ENCODE assay signal across 16 cellular contexts in genomic region chr10:79407811-79408795, GRCh38. TPM values are rescaled to one million over a fixed set of nuclear protein-coding genes. Genes with fewer than 3 reads are reported as not detected.
DNase-seq lines count a peak whose midpoint lies in the region; ATAC-seq, FAIRE-seq and TF ChIP-seq lines count a peak whose summit lies in the region.
"Had no signal": no experiment of that assay in that cellular context is flagged by ENCODE, and none has a peak within 500 bp of the region (broad histone marks: within the 10 kb centered on the region; RNA-seq: fewer than 3 reads in every experiment).

No MANE protein-coding gene starts in this region.

- ATAC-seq in left cardiac atrium (peak in 1 of 2 donors; percentile 22), sciatic nerve (peak; percentile 44), T-cell (replicated peaks in 1 of 4) (no peak)

- TF ChIP-seq CTCF in CD14-positive monocyte (IDR thresholded peaks at IDR 0.05): no peak
- no peak for TF ChIP-seq CTCF in RWPE1 (conservative IDR thresholded peaks at IDR 0.05; ENCODE audit: low read depth)

- H3K36me3 Mint-ChIP-seq in CD14-positive monocyte (peaks cover 37 to 54% of the 10 kb centered on the region in 2 donors), T-cell (no peaks in the 10 kb centered on the region)
- H3K36me3 Mint-ChIP-seq: CD4-positive, CD25-positive, alpha-beta regulatory T cell had no signal

- POLR2A ChIA-PET in RWPE1 (lab: Yijun Ruan, JAX; ENCODE audit: low non-redundant PET) (no interaction called here), T-cell (lab: Charles Lee) (no interaction called here)

- intact Hi-C loops in CD14-positive monocyte (cut with micrococcal nuclease): no loop called here
- intact Hi-C loops in left cardiac atrium (cut with DNase I): no loop called here
- intact Hi-C loops in sciatic nerve (cut with DNase I): loop anchor here (5.0 kb wide), 1 partner anchor 34 kb away; no protein-coding TSS in a partner anchor

- H3K9me3 Mint-ChIP-seq in CD14-positive monocyte: peaks cover 0 to 2% (median 0%) of the 10 kb centered on the region in 7 donors
- no peaks in the 10 kb centered on the region for H3K9me3 Mint-ChIP-seq in T-cell
- H3K9me3 Mint-ChIP-seq: CD4-positive, CD25-positive, alpha-beta regulatory T cell; T-helper 2 cell treated with Interferon-gamma antibody and Interleukin-4, amounts not matched to agents 5 μg/mL and 100 μg/mL, for 36 hours had no signal

- no peak for TF ChIP-seq POLR2A in GM12892 (IDR thresholded peaks at IDR 0.05; ENCODE audit: low read depth, low read length)

- H3K4me3 Mint-ChIP-seq in CD14-positive monocyte (no peak overlapping the region), T-cell (no peak overlapping the region)
- H3K4me3 Mint-ChIP-seq: CD4-positive, CD25-positive, alpha-beta regulatory T cell; T-helper 2 cell treated with Interferon-gamma antibody and Interleukin-4, amounts not matched to agents 5 μg/mL and 100 μg/mL, for 36 hours had no signal

- H3K4me1 Mint-ChIP-seq in CD14-positive monocyte (peaks cover 62% of the 10 kb centered on the region), T-cell (peaks cover under 1 to 7% (median 2%) of the 10 kb centered on the region in 3 donors)

- H3K27ac Mint-ChIP-seq in CD14-positive monocyte (no peak overlapping the region), T-cell (no peak overlapping the region)
- H3K27ac Mint-ChIP-seq: CD4-positive, CD25-positive, alpha-beta regulatory T cell; T-helper 2 cell treated with Interferon-gamma antibody and Interleukin-4, amounts not matched to agents 5 μg/mL and 100 μg/mL, for 36 hours had no signal

- no peak for FAIRE-seq in GM12892 (lab: Jason Lieb, UNC)
- FAIRE-seq: GM12891, keratinocyte had no signal

- no peak overlapping the region for H3K27ac ChIP-seq in RWPE1

- H3K27me3 Mint-ChIP-seq in CD14-positive monocyte (ENCODE audit: low read depth in 3 of 3): peaks cover 10 to 21% (median 12%) of the 10 kb centered on the region in 3 donors
- H3K27me3 Mint-ChIP-seq in T-cell: peaks cover 0 to 1% of the 10 kb centered on the region in 2 donors

- DNase-seq in CD14-positive monocyte (ENCODE audit: low spot score) (peak; percentile 45), astrocyte of the hippocampus (ENCODE audit: low read depth, low spot score) (peak; percentile 34), left cardiac atrium (peak; percentile 70), sciatic nerve (ENCODE audit: low spot score) (peak; percentile 84), RWPE1 (ENCODE audit: low spot score) (no peak), GM12892 (ENCODE audit: insufficient read length) (no peak), DMS53 treated with DMSO at 0.1 percent for 48 hours (lab: John Stamatoyannopoulos, UW; ENCODE audit: unreplicated experiment) (no peak), T-cell (no peak)
- DNase-seq: activated T-cell treated with anti-CD3 and anti-CD28 coated beads for 4 hours; CD4-positive, CD25-positive, alpha-beta regulatory T cell; KG1; NCI-H446 treated with DMSO at 0.1 percent for 48 hours; stimulated activated naive CD4-positive, alpha-beta T cell had no signal

- CTCF ChIA-PET in RWPE1 (lab: Yijun Ruan, JAX) (no interaction called here), T-cell (lab: Charles Lee) (no interaction called here)

RNA-seq across cellular contexts. Expression of gene ZCCHC24, which starts 37.3 kb away (rescaled TPM):
- polyA plus RNA-seq in CD14-positive monocyte: 1 to 10 TPM; 4.0 to 5.0 TPM
- total RNA-seq in left cardiac atrium: 10 to 100 TPM; 52.9 to 56.6 TPM
- total RNA-seq in sciatic nerve: 150 TPM
- 0.32 TPM for polyA plus RNA-seq in GM12892 (2012; ENCODE audit: missing spikeins)
- 1 to 10 TPM in 4 of 5 donors, under 1 TPM in 1; 0.60 to 2.4 (median 1.9) TPM for total RNA-seq in T-cell

Comparison
In these comparisons a context has a peak if more than half of its experiments do, and no peak if none do; other contexts are left out.
1. DNase-seq: peak in CD14-positive monocyte (single experiment), astrocyte of the hippocampus (single experiment), left cardiac atrium (single experiment) and sciatic nerve (single experiment); none in RWPE1 (single experiment), GM12892 (single experiment), DMS53 treated with DMSO at 0.1 percent for 48 hours (single experiment) and T-cell (0 of 34).
2. RNA of gene ZCCHC24, which starts 37.3 kb away (total RNA-seq): 150 TPM in sciatic nerve (single experiment) and 52.9 to 56.6 TPM in left cardiac atrium; 0.60 to 2.4 TPM in T-cell; every median in the first group is over 10 times any median in the second.